In genomic region chr11:126211236-126212088, GRCh38 we compare ENCODE assay signal across 1 cellular context.
A peak's percentile ranks its signal among the peaks of the same experiment; 100 is the strongest.
TF ChIP-seq lines count a peak whose summit lies in the region.

TSS of gene FAM118B (plus strand) at chr11:126211782. CDS start at chr11:126235002, 23,220 bp downstream.
TSS of gene RPUSD4 (minus strand) at chr11:126211650. CDS start at chr11:126211638, 12 bp downstream.

TF ChIP-seq in HepG2, 621 proteins besides CTCF, POLR2A, EP300 and RAD21 (continued from another document and continues in another):
- TF ChIP-seq ATM (IDR thresholded peaks at IDR 0.05; ENCODE audit: borderline replicate concordance) (no peak), ZFP37 (CRISPR knock-in tag; IDR thresholded peaks at IDR 0.05; ENCODE audit: borderline replicate concordance) (peak; percentile 12), ZNF234 (CRISPR knock-in tag; conservative IDR thresholded peaks at IDR 0.05) (no peak), ZSCAN31 (CRISPR knock-in tag; IDR thresholded peaks at IDR 0.05; ENCODE audit: low read depth) (peak; percentile 56; the same call in 1 of the 2 replicates), HOXA7 (CRISPR knock-in tag; IDR thresholded peaks at IDR 0.05) (no peak), DMTF1 (CRISPR knock-in tag; IDR thresholded peaks at IDR 0.05) (no peak), ZMAT5 (CRISPR knock-in tag; IDR thresholded peaks at IDR 0.05; ENCODE audit: borderline replicate concordance, low read depth) (0 out of 2 replicates have a peak, but pooled peaks have one; percentile 51), ZFP91 (CRISPR knock-in tag; IDR thresholded peaks at IDR 0.05; ENCODE audit: borderline replicate concordance) (peak; percentile 92; the same call in 1 of the 2 replicates), CBFB (CRISPR knock-in tag; IDR thresholded peaks at IDR 0.05) (peak; percentile 83), DZIP1 (CRISPR knock-in tag; IDR thresholded peaks at IDR 0.05) (peak; percentile 53; the same call in 1 of the 2 replicates), GMEB1 (CRISPR knock-in tag; IDR thresholded peaks at IDR 0.05; ENCODE audit: borderline replicate concordance) (peak; percentile 77; the same call in 1 of the 2 replicates), PAX8 (CRISPR knock-in tag; IDR thresholded peaks at IDR 0.05; ENCODE audit: borderline replicate concordance) (0 out of 2 replicates have a peak, but pooled peaks have one; percentile 42), ARID3A (IDR thresholded peaks at IDR 0.05; ENCODE audit: low read depth, low read length) (no peak), IRF2 (CRISPR knock-in tag; IDR thresholded peaks at IDR 0.05) (peak; percentile 45), KLF13 (CRISPR knock-in tag; IDR thresholded peaks at IDR 0.05) (0 out of 2 replicates have a peak, but pooled peaks have one; percentile 25), GPBP1L1 (CRISPR knock-in tag; IDR thresholded peaks at IDR 0.05) (no peak), TFE3 (CRISPR knock-in tag; IDR thresholded peaks at IDR 0.05) (peak; percentile 94), MIER3 (CRISPR knock-in tag; IDR thresholded peaks at IDR 0.05; ENCODE audit: borderline replicate concordance) (peak; percentile 72; the same call in 1 of the 2 replicates), GRHL1 (CRISPR knock-in tag; conservative IDR thresholded peaks at IDR 0.05) (no peak), PCBP2 (optimal IDR thresholded peaks at IDR 0.05; ENCODE audit: low read depth, low read length, poor library complexity, severe bottlenecking) (no peak), HCFC1 (IDR thresholded peaks at IDR 0.05; ENCODE audit: low read depth, low read length) (peak; percentile 52; the same call in 1 of the 2 replicates), ZFP36 (IDR thresholded peaks at IDR 0.05; ENCODE audit: borderline replicate concordance, low read depth, low read length, partially characterized antibody) (no peak), NBN (conservative IDR thresholded peaks at IDR 0.05) (no peak), MIXL1 (CRISPR knock-in tag; IDR thresholded peaks at IDR 0.05) (no peak; the same call in 1 of the 2 replicates), RORA (CRISPR knock-in tag; IDR thresholded peaks at IDR 0.05) (no peak), E2F1 (CRISPR knock-in tag; IDR thresholded peaks at IDR 0.05) (peak; percentile 48; the same call in 1 of the 2 replicates), TOE1 (CRISPR knock-in tag; IDR thresholded peaks at IDR 0.05) (no peak), BRD4 (CRISPR knock-in tag; IDR thresholded peaks at IDR 0.05) (peak; percentile 86), ZNF609 (CRISPR knock-in tag; IDR thresholded peaks at IDR 0.05; ENCODE audit: borderline replicate concordance) (no peak)
